Comparison of ENCODE assay signal across 1 cellular context in genomic region chr14:34701808-34702207, GRCh38.
TF ChIP-seq lines count a peak whose summit lies in the region.

No MANE protein-coding gene starts in this region.

TF ChIP-seq in IMR-90, 13 proteins besides CTCF, POLR2A, EP300 and RAD21:
- TF ChIP-seq RFX5 (IDR thresholded peaks at IDR 0.05; ENCODE audit: low read depth, low read length) (no peak), MAFK (IDR thresholded peaks at IDR 0.05; ENCODE audit: low read depth, low read length) (no peak), SMC3 (IDR thresholded peaks at IDR 0.05; ENCODE audit: low read depth, low read length) (no peak), MAZ (IDR thresholded peaks at IDR 0.05; ENCODE audit: borderline replicate concordance, low read depth, low read length) (no peak), ELK1 (IDR thresholded peaks at IDR 0.05; ENCODE audit: borderline replicate concordance, low read depth, low read length) (no peak), FOS (IDR thresholded peaks at IDR 0.05; ENCODE audit: low read depth, low read length) (no peak), MXI1 (IDR thresholded peaks at IDR 0.05; ENCODE audit: borderline replicate concordance, low read depth, low read length) (no peak), CEBPB (IDR thresholded peaks at IDR 0.05; ENCODE audit: low read depth, low read length) (no peak), CHD1 (IDR thresholded peaks at IDR 0.05; ENCODE audit: low read depth, low read length) (no peak), NFE2L2 (IDR thresholded peaks at IDR 0.05; ENCODE audit: low read depth, low read length) (no peak), RCOR1 (IDR thresholded peaks at IDR 0.05; ENCODE audit: insufficient replicate concordance, low read length) (no peak), BHLHE40 (IDR thresholded peaks at IDR 0.05; ENCODE audit: low read depth, low read length) (no peak)
- TF ChIP-seq, protein P1, sequence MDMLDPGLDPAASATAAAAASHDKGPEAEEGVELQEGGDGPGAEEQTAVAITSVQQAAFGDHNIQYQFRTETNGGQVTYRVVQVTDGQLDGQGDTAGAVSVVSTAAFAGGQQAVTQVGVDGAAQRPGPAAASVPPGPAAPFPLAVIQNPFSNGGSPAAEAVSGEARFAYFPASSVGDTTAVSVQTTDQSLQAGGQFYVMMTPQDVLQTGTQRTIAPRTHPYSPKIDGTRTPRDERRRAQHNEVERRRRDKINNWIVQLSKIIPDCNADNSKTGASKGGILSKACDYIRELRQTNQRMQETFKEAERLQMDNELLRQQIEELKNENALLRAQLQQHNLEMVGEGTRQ (IDR thresholded peaks at IDR 0.05; ENCODE audit: low read depth, low read length): no peak
